9 cellular contexts compared by ENCODE assay signal in genomic region chr2:219197388-219197787, GRCh38. TPM values are rescaled to one million over a fixed set of nuclear protein-coding genes. Genes with fewer than 3 reads are reported as not detected.
"Had no signal": no experiment of that assay in that cellular context is flagged by ENCODE, and none has a peak within 500 bp of the region (broad histone marks: within the 10 kb centered on the region; RNA-seq: fewer than 3 reads in every experiment).

No MANE protein-coding gene starts in this region.

- DNase-seq: GM23248, GOT3, H7, HFFc6, IMR-90 had no signal

- H3K4me3 Mint-ChIP-seq: HFFc6 had no signal

- H3K27ac Mint-ChIP-seq: HFFc6 had no signal

- H2AFZ ChIP-seq: GM23248 had no signal

- H3K9me3 ChIP-seq: HAP-1 had no signal

- H3K36me3 ChIP-seq: HAP-1 had no signal

- ATAC-seq: HCT116, K562 had no signal

- H3K9ac ChIP-seq: GM23248 had no signal

- H3K27ac ChIP-seq: GM23248, HL-60 had no signal

- H3K9me3 Mint-ChIP-seq: HFFc6 had no signal

- H3K4me1 ChIP-seq: HAP-1 had no signal

- H3K4me3 ChIP-seq: GM23248, HAP-1, K562 had no signal

RNA-seq across cellular contexts. Expression of gene SLC23A3, which starts 27.6 kb away (rescaled TPM):
- total RNA-seq: H7 had no signal
